19 cellular contexts compared by ENCODE assay signal in genomic region chr21:17476006-17476405, GRCh38. TPM values are rescaled to one million over a fixed set of nuclear protein-coding genes. Genes with fewer than 3 reads are reported as not detected.
A peak's percentile ranks its signal among the peaks of the same experiment; 100 is the strongest.
DNase-seq lines count a peak whose midpoint lies in the region; ATAC-seq, FAIRE-seq and TF ChIP-seq lines count a peak whose summit lies in the region.
"Had no signal": no experiment of that assay in that cellular context is flagged by ENCODE, and none has a peak within 500 bp of the region (broad histone marks: within the 10 kb centered on the region; RNA-seq: fewer than 3 reads in every experiment).

No MANE protein-coding gene starts in this region.

- no peak for TF ChIP-seq POLR2A in adrenal gland (IDR thresholded peaks at IDR 0.05)

- H3K27ac ChIP-seq in adrenal gland (peak overlapping the region in 2 of 5 donors; percentile 37 to 56), small intestine (ENCODE audit: low read depth in 1 of 2, low read length in 1 of 2) (no peak overlapping the region)
- H3K27ac ChIP-seq: BLaER1, upper lobe of left lung had no signal

- TF ChIP-seq CTCF in adrenal gland (IDR thresholded peaks at IDR 0.05) = no peak

- no peaks in the 10 kb centered on the region for H3K9me3 ChIP-seq in adrenal gland (replicated peaks in 1 of 3)
- no peaks in the 10 kb centered on the region for H3K9me3 ChIP-seq in small intestine (ENCODE audit: control insufficient read depth, low read depth)
- H3K9me3 ChIP-seq: BLaER1, upper lobe of left lung had no signal

- FAIRE-seq in small intestine (lab: Jason Lieb, UNC) = no peak
- FAIRE-seq: GM12892 had no signal

- H3K4me1 ChIP-seq in adrenal gland (replicated peaks in 1 of 2) (no peaks in the 10 kb centered on the region), small intestine (ENCODE audit: control insufficient read depth in 2 of 2, insufficient read depth in 1 of 2, low read depth in 1 of 2, low read length in 1 of 2) (no peaks in the 10 kb centered on the region)
- H3K4me1 ChIP-seq: BLaER1, upper lobe of left lung had no signal

- H3K27me3 ChIP-seq in adrenal gland (no peaks in the 10 kb centered on the region), small intestine (ENCODE audit: control insufficient read depth in 2 of 2, insufficient read depth in 2 of 2, low read length in 2 of 2) (no peaks in the 10 kb centered on the region)
- H3K27me3 ChIP-seq: BLaER1, upper lobe of left lung had no signal

- DNase-seq in adrenal gland (peak in 5 of 7 donors; percentile 50 to 72 (median 60)), small intestine (peak; percentile 66), NCI-H2171 treated with DMSO at 0.1 percent for 48 hours (lab: John Stamatoyannopoulos, UW) (no peak), mesenteric fat pad (ENCODE audit: low spot score) (no peak), islet precursor cell (no peak)
- DNase-seq: activated CD4-positive, alpha-beta T cell treated with anti-CD3 and anti-CD28 coated beads, Interleukin-2, amount 10 ng/mL, durations not matched to agents 24 days and 14 days; activated naive CD8-positive, alpha-beta T cell treated with anti-CD3 and anti-CD28 coated beads, Interleukin-2, amount 50 U/mL, for 24 hours; activated T-cell treated with anti-CD3 and anti-CD28 coated beads, Interleukin-2, amount 50 U/mL, for 4 hours; kidney glomerular epithelial cell; NCI-H1092 treated with DMSO at 0.1 percent for 48 hours; NCI-H345; stimulated activated CD4-positive, alpha-beta T cell treated with anti-CD3 and anti-CD28 coated beads, Interleukin-2, amount 100 ng/mL, for 24 hours; T-helper 9 cell had no signal

- H3K36me3 ChIP-seq in adrenal gland (replicated peaks in 1 of 2) (no peaks in the 10 kb centered on the region), small intestine (ENCODE audit: control insufficient read depth in 2 of 2, insufficient read depth in 2 of 2, low read length in 2 of 2) (no peaks in the 10 kb centered on the region)
- H3K36me3 ChIP-seq: BLaER1, upper lobe of left lung had no signal

- intact Hi-C loops in adrenal gland (cut with DNase I) = no loop called here

- peak; percentile 67 for ATAC-seq in GM19452 (IDR thresholded peaks at IDR 0.05; ENCODE audit: unreplicated experiment)
- peak; percentile 52 for ATAC-seq in HG03469 (IDR thresholded peaks at IDR 0.05; ENCODE audit: unreplicated experiment)
- ATAC-seq: activated naive CD8-positive, alpha-beta T cell treated with anti-CD3 and anti-CD28 coated beads, Interleukin-2, amount 50 U/mL, for 24 hours; activated T-cell treated with anti-CD3 and anti-CD28 coated beads, Interleukin-2, amount 50 U/mL, for 4 hours; HCT116 had no signal

- WGBS in adrenal gland, 4 donors = 48 to 60% (median 56%) methylated on average over 4 of the region's 4 CpGs
- 58 to 72% (median 58%) methylated on average over 4 of the region's 4 CpGs for WGBS in small intestine, 3 donors

- H3K4me3 ChIP-seq in adrenal gland = no peak overlapping the region
- H3K4me3 ChIP-seq in small intestine (ENCODE audit: low read depth in 1 of 2, low read length in 2 of 2) = no peak overlapping the region
- H3K4me3 ChIP-seq: BLaER1, upper lobe of left lung had no signal

RNA-seq across cellular contexts. Expression of gene CXADR, which starts 36.8 kb away (rescaled TPM):
- total RNA-seq in adrenal gland = 10 to 100 TPM in 5 of 8 donors, 1 to 10 TPM in 3; 3.1 to 25.2 (median 11.5) TPM
- 10 to 100 TPM in 1 of 3 donors, 1 to 10 TPM in 2; 1.5 to 12.1 (median 2.3) TPM for polyA plus RNA-seq in adrenal gland
- polyA plus RNA-seq in small intestine = 10 to 100 TPM; 12.5 to 39.2 (median 32.2) TPM
- total RNA-seq in mesenteric fat pad = 0.74 TPM

Comparison
In these comparisons a context has a peak if more than half of its experiments do, and no peak if none do; other contexts are left out.
1. DNase-seq: peak in adrenal gland (5 of 7) and small intestine (single experiment); none in NCI-H2171 treated with DMSO at 0.1 percent for 48 hours (single experiment), mesenteric fat pad (single experiment) and islet precursor cell (single experiment).